In genomic region chr12:108638997-108639822, GRCh38 we compare ENCODE assay signal across 12 cellular contexts. TPM values are rescaled to one million over a fixed set of nuclear protein-coding genes. Genes with fewer than 3 reads are reported as not detected.
A peak's percentile ranks its signal among the peaks of the same experiment; 100 is the strongest.
DNase-seq lines count a peak whose midpoint lies in the region; ATAC-seq, FAIRE-seq and TF ChIP-seq lines count a peak whose summit lies in the region.
"Had no signal": no experiment of that assay in that cellular context is flagged by ENCODE, and none has a peak within 500 bp of the region (broad histone marks: within the 10 kb centered on the region; RNA-seq: fewer than 3 reads in every experiment).

No MANE protein-coding gene starts in this region.

- no peak for TF ChIP-seq POLR2A in H1 (IDR thresholded peaks at IDR 0.05; ENCODE audit: control extremely low read depth in 1 of 2, low read depth in 2 of 2, low read length in 2 of 2)

- H3F3A ChIP-seq in neural progenitor cell (ENCODE audit: low read depth): peaks cover 44% of the 10 kb centered on the region

- in situ Hi-C loops in GM13976 (cut with MboI; ENCODE audit: low sequenced_read_pairs, unreplicated experiment): no loop called here

- peaks cover 75% of the 10 kb centered on the region for H3K4me1 Mint-ChIP-seq in neural progenitor cell

- H2BK20ac ChIP-seq in H1 (ENCODE audit: low read length): peak overlapping the region; percentile 93; the same call in 1 of the 2 replicates

- H3K4ac ChIP-seq in H1 (replicated peaks; ENCODE audit: insufficient read length, low read depth, low read length): no peak overlapping the region

- peak overlapping the region; percentile 84; the same call in 1 of the 2 replicates for H2BK5ac ChIP-seq in H1 (ENCODE audit: low read depth, low read length)

- H2BK15ac ChIP-seq in H1 (ENCODE audit: low read length): no peak overlapping the region

- POLR2A ChIA-PET in OCI-LY7 (lab: Charles Lee): interaction anchor here (0.9 to 17.7 kb wide), 7 partner anchors 12 to 422 kb away, joined by 3 to 330 read pairs (median 32); partner anchors contain the start of genes ISCU and SART3
- POLR2A ChIA-PET in H1 (lab: Charles Lee; ENCODE audit: partially characterized antibody): interaction anchor here (0.6 to 2.5 kb wide), 11 partner anchors 9 to 79 kb away, joined by 3 to 9 read pairs (median 5); partner anchors contain the start of genes ISCU and SART3

- peak overlapping the region; percentile 44 for H4K5ac ChIP-seq in H1 (ENCODE audit: insufficient read length, low read depth, low read length)

- H3K4me1 ChIP-seq in DND-41 (ENCODE audit: insufficient read depth, low read length): peaks cover 65% of the 10 kb centered on the region
- H3K4me1 ChIP-seq in OCI-LY7 (ENCODE audit: insufficient read depth, low read length, poor library complexity, severe bottlenecking): peaks cover 88% of the 10 kb centered on the region
- H3K4me1 ChIP-seq in H1 (replicated peaks in 1 of 4; ENCODE audit: control insufficient read depth in 3 of 4, insufficient read depth in 4 of 4, low read length in 3 of 4): peaks cover 18 to 40% (median 25%) of the 10 kb centered on the region in 4 experiments
- peaks cover 54% of the 10 kb centered on the region for H3K4me1 ChIP-seq in neural progenitor cell

- intact Hi-C loops in OCI-LY7 (cut with micrococcal nuclease; ENCODE audit: unreplicated experiment): loop anchor here (10.0 kb wide), 2 partner anchors 456 to 1684 kb away; partner anchors contain the start of genes ALKBH2, TMEM263 and UNG
- intact Hi-C loops in posterior vena cava (cut with DNase I): no loop called here

- peaks cover 11% of the 10 kb centered on the region for H3K36me3 Mint-ChIP-seq in neural progenitor cell

- peaks cover 9% of the 10 kb centered on the region for H3K27me3 Mint-ChIP-seq in neural progenitor cell (ENCODE audit: insufficient read depth, low read depth)

- TF ChIP-seq RAD21 in H1 (IDR thresholded peaks at IDR 0.05 in 1 of 2, conservative IDR thresholded peaks at IDR 0.05 in 1 of 2; ENCODE audit: low read depth in 2 of 2, low read length in 2 of 2): no peak

- peak overlapping the region; percentile 45; the same call in 1 of the 2 replicates for H3K9ac ChIP-seq in DND-41 (ENCODE audit: low read depth, low read length)
- 0 out of 7 replicates have a peak overlapping the region, but pooled peaks of 1 of the 4 experiments have one; percentile 19 for H3K9ac ChIP-seq in H1 (replicated peaks in 1 of 4; ENCODE audit: extremely low read depth in 1 of 4, low read depth in 3 of 4, low read length in 3 of 4)
- no peak overlapping the region for H3K9ac ChIP-seq in neural progenitor cell

- peak overlapping the region; percentile 38 for H4K91ac ChIP-seq in H1 (replicated peaks; ENCODE audit: insufficient read length, low read length)

- H3K4me3 ChIP-seq in DND-41 (ENCODE audit: low read depth in 1 of 2, low read length in 2 of 2): no peak overlapping the region
- peak overlapping the region; percentile 75 for H3K4me3 ChIP-seq in OCI-LY7 (ENCODE audit: low read depth, low read length, poor library complexity, severe bottlenecking)
- H3K4me3 ChIP-seq in H1 (ENCODE audit: extremely low read depth in 1 of 4, insufficient read depth in 2 of 4, low read depth in 3 of 4, low read length in 4 of 4): no peak overlapping the region; a peak in 1 of 8 replicates
- no peak overlapping the region for H3K4me3 ChIP-seq in neural progenitor cell
- H3K4me3 ChIP-seq: cardiac muscle cell had no signal

- WGBS in H1 (ENCODE audit: extremely low coverage in 1 of 2, insufficient coverage in 1 of 2, insufficient read length in 1 of 2, insufficient replicate concordance in 2 of 2, low coverage in 1 of 2, low lambda C conversion rate in 2 of 2, missing lambda C conversion rate in 1 of 2), 2 experiments: 93% methylated on average over 11 of the region's 11 CpGs; no CpG with 5 or more reads in 1 of the 2 experiments

- no peaks in the 10 kb centered on the region for H3K9me3 Mint-ChIP-seq in neural progenitor cell

- peaks cover 3% of the 10 kb centered on the region; the same call in 1 of the 2 replicates for H3K79me2 ChIP-seq in DND-41 (ENCODE audit: insufficient read depth, low read length)
- H3K79me2 ChIP-seq in OCI-LY7 (ENCODE audit: insufficient read depth, low read depth, low read length): peaks cover 53% of the 10 kb centered on the region; the same call in 1 of the 2 replicates
- H3K79me2 ChIP-seq in H1 (ENCODE audit: control insufficient read depth in 1 of 2, insufficient read depth in 2 of 2, low read length in 2 of 2): no peaks in the 10 kb centered on the region
- H3K79me2 ChIP-seq in neural progenitor cell (ENCODE audit: low read depth): no peaks in the 10 kb centered on the region

- H3K27ac ChIP-seq in DND-41 (ENCODE audit: low read length) (peak overlapping the region; percentile 90), OCI-LY7 (ENCODE audit: low read depth, low read length, poor library complexity, severe bottlenecking) (peak overlapping the region; percentile 99), H1 (ENCODE audit: low read depth, low read length) (0 out of 2 replicates have a peak overlapping the region, but pooled peaks have one; percentile 28), neural progenitor cell (peak overlapping the region; percentile 95)

- no peaks in the 10 kb centered on the region for H4K20me1 ChIP-seq in DND-41 (ENCODE audit: insufficient read depth, low read length)
- H4K20me1 ChIP-seq in OCI-LY7 (ENCODE audit: insufficient read depth, low read length): no peaks in the 10 kb centered on the region
- H4K20me1 ChIP-seq in H1 (replicated peaks in 1 of 2; ENCODE audit: control insufficient read depth in 1 of 2, insufficient read depth in 2 of 2, low read length in 2 of 2): no peaks in the 10 kb centered on the region
- no peaks in the 10 kb centered on the region for H4K20me1 ChIP-seq in neural progenitor cell (ENCODE audit: low read depth)

- peak overlapping the region; percentile 44 for H2BK120ac ChIP-seq in H1 (replicated peaks; ENCODE audit: low read depth, low read length)

- H2AFZ ChIP-seq in DND-41 (ENCODE audit: low read depth, low read length): no peak overlapping the region
- no peak overlapping the region for H2AFZ ChIP-seq in OCI-LY7 (ENCODE audit: low read length)
- no peak overlapping the region for H2AFZ ChIP-seq in H1 (ENCODE audit: low read length)
- H2AFZ ChIP-seq in neural progenitor cell (replicated peaks): no peak overlapping the region

- TF ChIP-seq CTCF in DND-41 (IDR thresholded peaks at IDR 0.05; ENCODE audit: borderline replicate concordance, extremely low read depth, low read length, poor library complexity, severe bottlenecking) (no peak), OCI-LY7 (conservative IDR thresholded peaks at IDR 0.05; ENCODE audit: low read length) (no peak), H1 (IDR thresholded peaks at IDR 0.05; ENCODE audit: control extremely low read depth in 1 of 3, insufficient read depth in 1 of 3, low read depth in 1 of 3, low read length in 3 of 3) (no peak), neural progenitor cell (IDR thresholded peaks at IDR 0.05) (no peak), GM13976 (IDR thresholded peaks at IDR 0.05; ENCODE audit: borderline replicate concordance, control extremely low read depth, extremely low read depth, insufficient read depth, missing control alignments) (no peak)

- peak overlapping the region; percentile 64 for H3K4me3 Mint-ChIP-seq in neural progenitor cell

- no peaks in the 10 kb centered on the region for H3K79me1 ChIP-seq in H1 (ENCODE audit: low read depth, low read length)

- DNase-seq in DND-41: no peak
- DNase-seq in OCI-LY7 (ENCODE audit: low spot score): no peak
- no peak for DNase-seq in H1 (ENCODE audit: low read depth in 1 of 2, low spot score in 2 of 2)
- no peak for DNase-seq in neural progenitor cell (ENCODE audit: low spot score)
- no peak for DNase-seq in posterior vena cava (ENCODE audit: low spot score)
- no peak for DNase-seq in GM13976 (ENCODE audit: low spot score)
- DNase-seq: AML-193 had no signal

- peak overlapping the region; percentile 99 for H3K27ac Mint-ChIP-seq in neural progenitor cell

- H3K9me3 ChIP-seq in DND-41 (ENCODE audit: insufficient read depth, low read length, severe bottlenecking): no peaks in the 10 kb centered on the region
- 0 out of 2 replicates have a peak, but pooled peaks cover 4% of the 10 kb centered on the region for H3K9me3 ChIP-seq in OCI-LY7 (ENCODE audit: low read length)
- H3K9me3 ChIP-seq in H1 (ENCODE audit: insufficient read depth in 2 of 2, low read depth in 1 of 2, low read length in 1 of 2): no peaks in the 10 kb centered on the region
- no peaks in the 10 kb centered on the region for H3K9me3 ChIP-seq in neural progenitor cell (ENCODE audit: low read depth)

- CTCF ChIA-PET in OCI-LY7 (lab: Charles Lee; ENCODE audit: unreplicated experiment): interaction anchor here (0.9 kb wide), 1 partner anchor 21 kb away, joined by 5 read pairs; no protein-coding TSS in a partner anchor
- CTCF ChIA-PET in H1 (lab: Charles Lee; ENCODE audit: partially characterized antibody): interaction anchor here (0.6 to 10.0 kb wide), 10 partner anchors 9 to 454 kb away, joined by 3 to 90 read pairs (median 4); partner anchors contain the start of gene ALKBH2

- H3K18ac ChIP-seq in H1 (ENCODE audit: extremely low read depth, low read length): peak overlapping the region; percentile 93

- no peak overlapping the region for H3K14ac ChIP-seq in H1 (ENCODE audit: insufficient read length)

- TF ChIP-seq EP300 in H1 (IDR thresholded peaks at IDR 0.05; ENCODE audit: borderline replicate concordance in 1 of 2, low read depth in 2 of 2, low read length in 2 of 2): no peak

- no peak overlapping the region for H2AK5ac ChIP-seq in H1 (ENCODE audit: low read depth, low read length)

- no peak for FAIRE-seq in H1 (lab: Jason Lieb, UNC)

- no peak overlapping the region for H3K23ac ChIP-seq in H1 (ENCODE audit: insufficient read length)

- no peak overlapping the region for H4K8ac ChIP-seq in H1 (ENCODE audit: extremely low read depth, insufficient read depth, low read length)

- no TSS peak for BruUV-seq in OCI-LY7 (replicated peaks; lab: Mats Ljungman, UMichigan)

- no peak overlapping the region; the same call in 1 of the 2 replicates for H2BK12ac ChIP-seq in H1 (ENCODE audit: low read depth, low read length)

- H3K36me3 ChIP-seq in DND-41 (ENCODE audit: insufficient read depth, low read length) (peaks cover 9% of the 10 kb centered on the region), OCI-LY7 (ENCODE audit: insufficient read depth, low read length) (peaks cover 33% of the 10 kb centered on the region), H1 (ENCODE audit: control insufficient read depth in 2 of 4, insufficient read depth in 4 of 4, low read length in 3 of 4) (0 out of 8 replicates have a peak, but pooled peaks cover 0 to 3% (median 0%) of the 10 kb centered on the region in 4 experiments), neural progenitor cell (no peaks in the 10 kb centered on the region)
- H3K36me3 ChIP-seq: cardiac muscle cell had no signal

- no peaks in the 10 kb centered on the region for H3K9me2 ChIP-seq in OCI-LY7 (ENCODE audit: insufficient read depth, low read length)

- peak overlapping the region; percentile 20 for H3K56ac ChIP-seq in H1 (replicated peaks; ENCODE audit: insufficient read length, low read depth, low read length)

- no peaks in the 10 kb centered on the region for H3K27me3 ChIP-seq in DND-41 (ENCODE audit: insufficient read depth, low read length, poor library complexity)
- no peaks in the 10 kb centered on the region for H3K27me3 ChIP-seq in H1 (replicated peaks in 1 of 4; ENCODE audit: control insufficient read depth in 3 of 4, extremely low read depth in 1 of 4, insufficient read depth in 3 of 4, low read length in 3 of 4)
- H3K27me3 ChIP-seq in neural progenitor cell: no peaks in the 10 kb centered on the region
- H3K27me3 ChIP-seq: cardiac muscle cell had no signal

- H3K23me2 ChIP-seq in H1 (ENCODE audit: low read depth, low read length): no peaks in the 10 kb centered on the region

- no peak overlapping the region for H3K4me2 ChIP-seq in DND-41 (ENCODE audit: insufficient read depth, low read length)
- H3K4me2 ChIP-seq in OCI-LY7 (ENCODE audit: low read length): peak overlapping the region; percentile 77
- peak overlapping the region; percentile 31 to 57; a peak in 3 of 4 replicates for H3K4me2 ChIP-seq in H1 (ENCODE audit: insufficient read depth in 1 of 2, low read depth in 2 of 2, low read length in 2 of 2)
- peak overlapping the region; percentile 66 for H3K4me2 ChIP-seq in neural progenitor cell

- no peak for ATAC-seq in DND-41 (ENCODE audit: insufficient read depth, low read depth)
- no peak for ATAC-seq in GM21526 (IDR thresholded peaks at IDR 0.05; ENCODE audit: low FRiP score, unreplicated experiment)
- no peak for ATAC-seq in GM19324 (IDR thresholded peaks at IDR 0.05; ENCODE audit: low FRiP score, unreplicated experiment)

RNA-seq across cellular contexts. Expression of gene SELPLG, which starts 5.5 kb away (rescaled TPM):
- 16.9 and 20.0 TPM in 2 replicates for total RNA-seq in OCI-LY7 (2014; rRNA removed; shearing (Covaris generic))
- 21.0 and 25.3 TPM in 2 replicates for total RNA-seq in OCI-LY7 (2022)
- 0.13 TPM in 1 of 2 replicates, not detected in the other for total RNA-seq in H1 (2021; fragmentation: NEBNext Ultra II Directional; extraction: Animal tissue kit (Norgen Biotek cat#: 25700))
- polyA plus RNA-seq in H1 (2011; rRNA removed): 0.18 and 0.19 TPM in 2 replicates
- polyA plus RNA-seq in H1 (2011; cell fraction: cytosol; rRNA removed): 0.09 TPM
- 0.09 TPM for polyA plus RNA-seq in H1 (2011; cell fraction: nucleus; rRNA removed)
- 0.09 TPM in 1 of 4 replicates, not detected in the others for polyA plus RNA-seq in H1 (2012, experiment 1 of 2)
- polyA plus RNA-seq in H1 (2012, experiment 2 of 2): not detected
- 0.08 TPM for polyA plus RNA-seq in H1 (2013, experiment 1 of 2)
- 0.06 TPM for polyA plus RNA-seq in H1 (2013, experiment 2 of 2)
- polyA minus RNA-seq in H1 (2011; rRNA and poly(A)+ RNA removed): 0.10 TPM in 1 of 2 replicates, not detected in the other
- polyA minus RNA-seq in H1 (2011; cell fraction: cytosol; rRNA and poly(A)+ RNA removed): not detected
- not detected for polyA minus RNA-seq in H1 (2011; cell fraction: nucleus; rRNA and poly(A)+ RNA removed)
- not detected in 2 replicates for total RNA-seq in neural progenitor cell (ENCODE audit: low replicate concordance)
- total RNA-seq in posterior vena cava: 10 to 100 TPM in 1 of 2 donors, 1 to 10 TPM in 1; 5.1 to 14.4 TPM
- total RNA-seq: NCI-H460 had no signal

RNA-seq across cellular contexts. Expression of gene TMEM119, which starts 41.3 kb away (rescaled TPM):
- not detected in 2 replicates for total RNA-seq in OCI-LY7 (2014; rRNA removed; shearing (Covaris generic))
- not detected in 2 replicates for total RNA-seq in OCI-LY7 (2022)
- 0.48 and 0.61 TPM in 2 replicates for total RNA-seq in H1 (2021; fragmentation: NEBNext Ultra II Directional; extraction: Animal tissue kit (Norgen Biotek cat#: 25700))
- 0.35 TPM in 2 replicates for polyA plus RNA-seq in H1 (2011; rRNA removed)
- 0.41 TPM for polyA plus RNA-seq in H1 (2011; cell fraction: cytosol; rRNA removed)
- 0.27 TPM for polyA plus RNA-seq in H1 (2011; cell fraction: nucleus; rRNA removed)
- polyA plus RNA-seq in H1 (2012, experiment 1 of 2): 0.16 to 0.42 TPM (median 0.24 TPM) in 4 replicates
- polyA plus RNA-seq in H1 (2012, experiment 2 of 2): 0.26 TPM
- 0.55 TPM for polyA plus RNA-seq in H1 (2013, experiment 1 of 2)
- polyA plus RNA-seq in H1 (2013, experiment 2 of 2): 0.68 TPM
- polyA minus RNA-seq in H1 (2011; rRNA and poly(A)+ RNA removed): not detected in 2 replicates
- polyA minus RNA-seq in H1 (2011; cell fraction: cytosol; rRNA and poly(A)+ RNA removed): not detected
- polyA minus RNA-seq in H1 (2011; cell fraction: nucleus; rRNA and poly(A)+ RNA removed): not detected
- total RNA-seq in neural progenitor cell (ENCODE audit: low replicate concordance): 0.97 and 2.0 TPM in 2 replicates
- 10 to 100 TPM; 12.7 to 72.5 TPM for total RNA-seq in posterior vena cava
- total RNA-seq: NCI-H460 had no signal
- polyA plus RNA-seq: neural cell had no signal

Comparison
In these comparisons a context has a peak if more than half of its experiments do, and no peak if none do; other contexts are left out.
1. H3K27ac ChIP-seq: peak in every context shown above with its lines; median percentile 99 in OCI-LY7; 95 in neural progenitor cell; 90 in DND-41; 28 in H1.